In genomic region chr3:181729071-181729915, GRCh38 we compare ENCODE assay signal across 1 cellular context.
TF ChIP-seq lines count a peak whose summit lies in the region.

No MANE protein-coding gene starts in this region.

TF ChIP-seq in GM12878, 131 proteins besides CTCF, POLR2A, EP300 and RAD21 (continued from another document):
- TF ChIP-seq ATF3 (IDR thresholded peaks at IDR 0.05; ENCODE audit: borderline replicate concordance, extremely low read depth, low read depth, low read length) (no peak), HCFC1 (IDR thresholded peaks at IDR 0.05; ENCODE audit: low read length) (no peak), WRNIP1 (IDR thresholded peaks at IDR 0.05; ENCODE audit: borderline replicate concordance, low read depth, low read length) (no peak), ZNF384 (IDR thresholded peaks at IDR 0.05; ENCODE audit: borderline replicate concordance, low read depth, low read length) (no peak), ZNF592 (IDR thresholded peaks at IDR 0.05) (no peak), ZNF217 (IDR thresholded peaks at IDR 0.05) (no peak), SRF (IDR thresholded peaks at IDR 0.05; ENCODE audit: low read depth in 2 of 2, low read length in 2 of 2) (no peak), IRF5 (IDR thresholded peaks at IDR 0.05; ENCODE audit: borderline replicate concordance) (no peak)
